ENCODE assay signal across 33 cellular contexts in the genomic region with DNA sequence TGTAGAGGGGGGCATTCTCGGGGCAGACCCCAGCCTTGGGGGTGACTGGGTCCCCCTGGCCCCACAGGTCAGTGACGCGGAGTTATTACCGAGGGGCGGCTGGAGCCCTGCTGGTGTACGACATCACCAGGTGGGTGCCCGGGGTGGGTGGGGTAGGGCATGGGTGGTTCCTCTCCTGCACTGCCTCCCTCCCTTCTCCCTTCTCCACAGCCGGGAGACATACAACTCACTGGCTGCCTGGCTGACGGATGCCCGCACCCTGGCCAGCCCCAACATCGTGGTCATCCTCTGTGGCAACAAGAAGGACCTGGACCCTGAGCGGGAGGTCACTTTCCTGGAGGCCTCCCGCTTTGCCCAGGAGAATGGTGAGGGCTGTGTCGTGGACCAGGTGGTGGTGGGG. TPM values are rescaled to one million over a fixed set of nuclear protein-coding genes. Genes with fewer than 3 reads are reported as not detected.
"Had no signal": no experiment of that assay in that cellular context is flagged by ENCODE, and none has a peak within 500 bp of the region (broad histone marks: within the 10 kb centered on the region; RNA-seq: fewer than 3 reads in every experiment).

No MANE protein-coding gene starts in this region.

- H3K27me3 ChIP-seq: adrenal gland, body of pancreas, dorsolateral prefrontal cortex, esophagus muscularis mucosa, foreskin keratinocyte, gastrocnemius medialis, heart left ventricle had no signal

- ATAC-seq: activated CD4-positive, alpha-beta T cell treated with anti-CD3 and anti-CD28 coated beads for 36 hours; activated CD8-positive, alpha-beta memory T cell treated with anti-CD3 and anti-CD28 coated beads, Interleukin-2, amount 10 ng/mL, durations not matched to agents 7 days and 5 days; activated CD8-positive, alpha-beta T cell treated with anti-CD3 and anti-CD28 coated beads, Interleukin-2, amount 10 ng/mL, durations not matched to agents 7 days and 5 days; activated naive CD8-positive, alpha-beta T cell treated with anti-CD3 and anti-CD28 coated beads, Interleukin-2, amount 50 U/mL, for 24 hours; body of pancreas; foreskin keratinocyte; gastrocnemius medialis; heart left ventricle had no signal

- H3K4me3 ChIP-seq: adrenal gland, body of pancreas, coronary artery, dorsolateral prefrontal cortex, esophagus muscularis mucosa, gastrocnemius medialis, heart left ventricle had no signal

- H3K9me3 ChIP-seq: adrenal gland, body of pancreas, esophagus muscularis mucosa, gastrocnemius medialis, heart left ventricle had no signal

- H3K36me3 ChIP-seq: adrenal gland had no signal

- H3K27ac ChIP-seq: adrenal gland, body of pancreas, coronary artery, dorsolateral prefrontal cortex, esophagus muscularis mucosa, foreskin keratinocyte, gastrocnemius medialis, heart left ventricle had no signal

- DNase-seq: activated CD4-positive, alpha-beta memory T cell treated with anti-CD3 and anti-CD28 coated beads for 36 hours; activated CD4-positive, alpha-beta T cell treated with anti-CD3 and anti-CD28 coated beads for 36 hours; activated CD4-positive, alpha-beta T cell treated with anti-CD3 and anti-CD28 coated beads, Interleukin-2, amount 10 ng/mL, durations not matched to agents 24 days and 14 days; activated CD4-positive, CD25-positive, alpha-beta regulatory T cell; activated CD4-positive, CD25-positive, alpha-beta regulatory T cell treated with anti-CD3 and anti-CD28 coated beads, Interleukin-2, amount 50 U/mL, for 72 hours; activated CD8-positive, alpha-beta memory T cell treated with anti-CD3 and anti-CD28 coated beads, Interleukin-2, amount 10 ng/mL, durations not matched to agents 7 days and 5 days; activated CD8-positive, alpha-beta memory T cell treated with anti-CD3 and anti-CD28 coated beads, Interleukin-2, amount 50 U/mL, for 4 hours; activated CD8-positive, alpha-beta T cell treated with anti-CD3 and anti-CD28 coated beads, Interleukin-2, amount 10 ng/mL, durations not matched to agents 7 days and 5 days; activated effector memory CD4-positive, alpha-beta T cell treated with anti-CD3 and anti-CD28 coated beads, Interleukin-2, amount 50 U/mL, for 16 hours; activated naive CD4-positive, alpha-beta T cell treated with anti-CD3 and anti-CD28 coated beads for 36 hours; activated naive CD8-positive, alpha-beta T cell treated with anti-CD3 and anti-CD28 coated beads for 36 hours; activated naive CD8-positive, alpha-beta T cell treated with anti-CD3 and anti-CD28 coated beads, Interleukin-2, amount 50 U/mL, for 24 hours; activated T-cell treated with anti-CD3 and anti-CD28 coated beads, Interleukin-2, amount 50 U/mL, for 1 hour; activated T-cell treated with anti-CD3 and anti-CD28 coated beads, Interleukin-2, amount 50 U/mL, for 48 hours; adrenal gland; amygdala; aorta; body of pancreas; caudate nucleus; cerebellar nuclear complex; dorsolateral prefrontal cortex; effector memory CD4-positive, alpha-beta T cell; erythroblast; foreskin keratinocyte; gastrocnemius medialis; glutamatergic neuron; heart left ventricle; T-helper 2 cell had no signal

RNA-seq across cellular contexts. Expression of a gene that starts 8.4 kb away (rescaled TPM):
- total RNA-seq: activated CD8-positive, alpha-beta memory T cell treated with anti-CD3 and anti-CD28 coated beads for 36 hours; activated CD8-positive, alpha-beta memory T cell treated with anti-CD3 and anti-CD28 coated beads, Interleukin-2, amount 10 ng/mL, durations not matched to agents 7 days and 5 days; activated CD8-positive, alpha-beta T cell treated with anti-CD3 and anti-CD28 coated beads, Interleukin-2, amount 10 ng/mL, durations not matched to agents 7 days and 5 days; activated naive CD4-positive, alpha-beta T cell treated with anti-CD3 and anti-CD28 coated beads for 36 hours; activated naive CD8-positive, alpha-beta T cell treated with anti-CD3 and anti-CD28 coated beads for 36 hours; activated T-helper 2 cell treated with anti-CD3 and anti-CD28 coated beads, Interferon-gamma antibody, Interleukin-2, Interleukin-4, amounts not matched to agents 10 μg/mL and 5 μg/mL and 100 μg/mL, durations not matched to agents 14 hours and 24 hours and 36 hours; gastrocnemius medialis; T-helper 1 cell treated with Interleukin-12 subunit alpha and Interleukin-12 subunit beta and Interleukin-4 antibody, amounts not matched to agents 30 ng/mL and 1 ng/mL, for 36 hours had no signal
- polyA plus RNA-seq: aorta had no signal
